ENCODE assay signal across 8 cellular contexts in the genomic region with DNA sequence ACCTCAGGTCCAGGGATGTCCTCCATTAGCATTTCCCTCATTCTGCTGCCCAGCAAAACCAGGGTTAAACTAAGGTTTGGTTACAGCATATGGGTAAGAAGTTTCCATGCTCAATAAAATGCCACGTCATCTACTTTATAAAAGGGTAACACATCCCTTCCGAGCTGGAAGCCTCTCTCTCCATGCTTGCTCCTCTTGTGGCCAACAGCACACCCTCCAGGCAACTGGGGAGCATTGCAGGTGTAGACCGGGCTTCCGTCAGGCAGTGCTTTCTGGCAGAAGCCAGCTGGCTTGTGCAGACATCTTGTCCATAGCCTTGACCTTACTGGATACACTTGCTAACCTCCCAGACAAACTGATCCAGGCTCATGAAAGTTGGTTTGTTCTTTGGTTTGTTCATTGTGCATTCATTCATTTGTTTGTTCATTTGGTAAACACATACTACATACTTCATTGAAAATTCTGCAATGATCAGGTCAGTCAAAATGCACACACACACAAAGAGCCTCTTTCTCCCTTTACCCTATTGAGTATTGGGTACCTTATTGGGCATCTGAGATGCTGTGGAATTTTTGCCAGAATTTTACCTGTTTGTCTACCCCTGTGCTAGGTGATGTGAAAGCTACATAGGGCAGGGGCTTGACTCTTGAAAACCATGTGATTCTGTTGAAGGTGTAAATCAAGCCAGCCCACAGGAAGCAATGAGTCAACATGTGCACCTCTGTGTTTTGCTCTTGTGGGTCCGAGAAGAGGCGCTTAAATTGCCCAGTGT.
DNase-seq lines count a peak whose midpoint lies in the region; ATAC-seq and TF ChIP-seq lines count a peak whose summit lies in the region.

No MANE protein-coding gene starts in this region.

- H3K4me2 ChIP-seq in neural cell (ENCODE audit: low read length), result no peak overlapping the region

- H3K9ac ChIP-seq in neural cell (ENCODE audit: low read length), result no peak overlapping the region

- H2AFZ ChIP-seq in neural cell (ENCODE audit: low read depth, low read length), result no peak overlapping the region

- H3K36me3 ChIP-seq in MG63 (no peaks in the 10 kb centered on the region), esophagus muscularis mucosa (no peaks in the 10 kb centered on the region), neural cell (ENCODE audit: insufficient read depth, low read length) (no peaks in the 10 kb centered on the region)

- TF ChIP-seq CTCF in RWPE1 (conservative IDR thresholded peaks at IDR 0.05; ENCODE audit: low read depth), result peak; percentile 29
- TF ChIP-seq CTCF in esophagus muscularis mucosa (IDR thresholded peaks at IDR 0.05), result peak; percentile 25 to 50 (median 35)
- no peak for TF ChIP-seq CTCF in neural cell (IDR thresholded peaks at IDR 0.05; ENCODE audit: poor library complexity, severe bottlenecking)

- H3K27me3 Mint-ChIP-seq in activated naive CD4-positive, alpha-beta T cell treated with anti-CD3 and anti-CD28 coated beads, Interleukin-2, amount 10 ng/mL, durations not matched to agents 7 days and 5 days, result peaks cover 9% of the 10 kb centered on the region

- H3K4me1 ChIP-seq in esophagus muscularis mucosa, result no peaks in the 10 kb centered on the region

- no peaks in the 10 kb centered on the region for H3K4me1 Mint-ChIP-seq in activated naive CD4-positive, alpha-beta T cell treated with anti-CD3 and anti-CD28 coated beads, Interleukin-2, amount 10 ng/mL, durations not matched to agents 7 days and 5 days

- H3K9me3 Mint-ChIP-seq in activated naive CD4-positive, alpha-beta T cell treated with anti-CD3 and anti-CD28 coated beads, Interleukin-2, amount 10 ng/mL, durations not matched to agents 7 days and 5 days, result no peaks in the 10 kb centered on the region

- H3F3A ChIP-seq in neural cell (ENCODE audit: insufficient read depth, low read length, poor library complexity, severe bottlenecking), result no peaks in the 10 kb centered on the region

- H3K27ac ChIP-seq in RWPE1, result no peak overlapping the region
- no peak overlapping the region for H3K27ac ChIP-seq in esophagus muscularis mucosa (replicated peaks in 1 of 4)
- no peak overlapping the region for H3K27ac ChIP-seq in neural cell (ENCODE audit: low read length)

- peak; percentile 50 for DNase-seq in activated naive CD4-positive, alpha-beta T cell treated with anti-CD3 and anti-CD28 coated beads, Interleukin-2, amount 10 ng/mL, durations not matched to agents 7 days and 5 days
- no peak for DNase-seq in activated naive CD4-positive, alpha-beta T cell treated with Interleukin-2 at 50 U/mL for 16 hours
- DNase-seq in MG63, result peak; percentile 28
- peak; percentile 58 for DNase-seq in RWPE1 (ENCODE audit: low spot score)
- no peak for DNase-seq in esophagus muscularis mucosa (ENCODE audit: extremely low spot score)
- no peak for DNase-seq in activated effector memory CD4-positive, alpha-beta T cell treated with anti-CD3 and anti-CD28 coated beads, Interleukin-2, amount 50 U/mL, for 16 hours

- H3K79me2 ChIP-seq in neural cell (replicated peaks; ENCODE audit: insufficient read depth, low read length), result no peaks in the 10 kb centered on the region

- TF ChIP-seq EP300 in esophagus muscularis mucosa (IDR thresholded peaks at IDR 0.05) (no peak), neural cell (conservative IDR thresholded peaks at IDR 0.05; ENCODE audit: poor library complexity, severe bottlenecking) (no peak)

- H3K27me3 ChIP-seq in MG63, result no peaks in the 10 kb centered on the region
- H3K27me3 ChIP-seq in esophagus muscularis mucosa, result peaks cover 0 to 36% (median 0%) of the 10 kb centered on the region in 4 donors
- H3K27me3 ChIP-seq in neural cell (ENCODE audit: insufficient read depth, low read depth, low read length), result no peaks in the 10 kb centered on the region

- H3K9me3 ChIP-seq in MG63 (0 out of 2 replicates have a peak, but pooled peaks cover under 1% of the 10 kb centered on the region), esophagus muscularis mucosa (no peaks in the 10 kb centered on the region), neural cell (ENCODE audit: low read length) (no peaks in the 10 kb centered on the region)

- H3K27ac Mint-ChIP-seq in activated naive CD4-positive, alpha-beta T cell treated with anti-CD3 and anti-CD28 coated beads, Interleukin-2, amount 10 ng/mL, durations not matched to agents 7 days and 5 days, result no peak overlapping the region

- CTCF ChIA-PET in activated naive CD4-positive, alpha-beta T cell treated with anti-CD3 and anti-CD28 coated beads, Interleukin-2, amount 10 ng/mL, durations not matched to agents 7 days and 5 days (lab: Charles Lee), result interaction anchor here (0.8 to 1.8 kb wide), 6 partner anchors 164 to 488 kb away, joined by 3 to 10 read pairs (median 3); no protein-coding TSS in a partner anchor
- CTCF ChIA-PET in RWPE1 (lab: Yijun Ruan, JAX), result interaction anchor here (0.5 to 1.3 kb wide), 9 partner anchors 131 to 539 kb away, joined by 3 to 19 read pairs (median 3); no protein-coding TSS in a partner anchor

- no peak overlapping the region for H3K4me3 Mint-ChIP-seq in activated naive CD4-positive, alpha-beta T cell treated with anti-CD3 and anti-CD28 coated beads, Interleukin-2, amount 10 ng/mL, durations not matched to agents 7 days and 5 days

- 41% methylated on average over 6 of the region's 6 CpGs for WGBS in esophagus muscularis mucosa

- TF ChIP-seq POLR2A in esophagus muscularis mucosa (IDR thresholded peaks at IDR 0.05; ENCODE audit: low read depth), result no peak

- H3K36me3 Mint-ChIP-seq in activated naive CD4-positive, alpha-beta T cell treated with anti-CD3 and anti-CD28 coated beads, Interleukin-2, amount 10 ng/mL, durations not matched to agents 7 days and 5 days, result no peaks in the 10 kb centered on the region

- no peaks in the 10 kb centered on the region for H4K20me1 ChIP-seq in neural cell (ENCODE audit: insufficient read depth)

- peak; percentile 33 for TF ChIP-seq RAD21 in neural cell (conservative IDR thresholded peaks at IDR 0.05)

- no peak overlapping the region for H3K4me3 ChIP-seq in MG63
- no peak overlapping the region for H3K4me3 ChIP-seq in esophagus muscularis mucosa
- no peak overlapping the region for H3K4me3 ChIP-seq in neural cell (ENCODE audit: low read length)

- no peak for ATAC-seq in GM18511 (IDR thresholded peaks at IDR 0.05; ENCODE audit: unreplicated experiment)

- intact Hi-C loops in esophagus muscularis mucosa (cut with DNase I), result no loop called here

- H3K9me2 ChIP-seq in neural cell (ENCODE audit: insufficient read depth, low read length), result no peaks in the 10 kb centered on the region

- POLR2A ChIA-PET in RWPE1 (lab: Yijun Ruan, JAX; ENCODE audit: low non-redundant PET), result no interaction called here

TF ChIP-seq in neural cell, 6 proteins besides CTCF, POLR2A, EP300 and RAD21:
- TF ChIP-seq MXI1 (conservative IDR thresholded peaks at IDR 0.05; ENCODE audit: poor library complexity, severe bottlenecking), result no peak
- TF ChIP-seq EZH2 (IDR thresholded peaks at IDR 0.05; ENCODE audit: borderline replicate concordance, insufficient read depth, low read length, poor library complexity, severe bottlenecking), result no peak
TF ChIP-seq in neural cell: peak in this region for 0.

Comparison
In these comparisons a context has a peak if more than half of its experiments do, and no peak if none do; other contexts are left out.
1. DNase-seq: peak in activated naive CD4-positive, alpha-beta T cell treated with anti-CD3 and anti-CD28 coated beads, Interleukin-2, amount 10 ng/mL, durations not matched to agents 7 days and 5 days (single experiment), MG63 (single experiment) and RWPE1 (single experiment); none in activated naive CD4-positive, alpha-beta T cell treated with Interleukin-2 at 50 U/mL for 16 hours (single experiment), esophagus muscularis mucosa (single experiment) and activated effector memory CD4-positive, alpha-beta T cell treated with anti-CD3 and anti-CD28 coated beads, Interleukin-2, amount 50 U/mL, for 16 hours (single experiment).